2 cellular contexts compared by ENCODE assay signal in the genomic region with DNA sequence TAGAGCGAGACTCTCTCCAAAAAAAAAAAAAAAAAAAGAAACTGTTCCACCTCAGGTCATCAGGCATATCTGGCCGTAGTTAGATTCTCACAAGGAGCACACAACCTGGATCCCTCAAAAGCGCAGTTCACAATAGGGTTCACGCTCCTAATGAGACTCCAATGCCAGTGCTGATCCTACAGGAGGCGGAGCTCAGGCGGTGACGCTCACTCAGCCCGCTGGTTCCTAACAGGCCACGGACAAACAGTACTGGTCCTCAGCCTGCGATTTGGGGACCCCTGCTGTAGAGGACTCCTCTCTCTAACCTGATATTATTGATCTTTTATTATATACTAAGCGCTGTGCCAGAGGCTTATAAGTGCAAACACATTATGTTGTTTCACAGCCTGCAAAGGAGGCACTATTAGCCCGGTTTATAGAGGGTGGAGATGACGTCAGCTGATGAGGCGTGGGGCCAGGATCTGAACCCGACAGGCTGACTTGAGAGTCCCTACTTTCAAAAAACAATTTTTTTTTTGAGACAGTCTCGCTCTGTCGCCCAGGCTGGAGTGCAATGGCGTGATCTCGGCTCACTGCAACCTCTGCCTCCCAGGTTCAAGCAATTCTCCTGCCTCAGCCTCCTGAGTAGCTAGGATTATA.
TF ChIP-seq lines count a peak whose summit lies in the region.

No MANE protein-coding gene starts in this region.

TF ChIP-seq in IMR-90, 13 proteins besides CTCF, POLR2A, EP300 and RAD21:
- TF ChIP-seq FOS (IDR thresholded peaks at IDR 0.05; ENCODE audit: low read depth, low read length) (no peak), CEBPB (IDR thresholded peaks at IDR 0.05; ENCODE audit: low read depth, low read length) (no peak), MAZ (IDR thresholded peaks at IDR 0.05; ENCODE audit: borderline replicate concordance, low read depth, low read length) (no peak), SMC3 (IDR thresholded peaks at IDR 0.05; ENCODE audit: low read depth, low read length) (no peak), MXI1 (IDR thresholded peaks at IDR 0.05; ENCODE audit: borderline replicate concordance, low read depth, low read length) (no peak), MAFK (IDR thresholded peaks at IDR 0.05; ENCODE audit: low read depth, low read length) (no peak), NFE2L2 (IDR thresholded peaks at IDR 0.05; ENCODE audit: low read depth, low read length) (no peak), CHD1 (IDR thresholded peaks at IDR 0.05; ENCODE audit: low read depth, low read length) (no peak), RFX5 (IDR thresholded peaks at IDR 0.05; ENCODE audit: low read depth, low read length) (no peak), BHLHE40 (IDR thresholded peaks at IDR 0.05; ENCODE audit: low read depth, low read length) (no peak), RCOR1 (IDR thresholded peaks at IDR 0.05; ENCODE audit: insufficient replicate concordance, low read length) (no peak)
- TF ChIP-seq, protein P1, sequence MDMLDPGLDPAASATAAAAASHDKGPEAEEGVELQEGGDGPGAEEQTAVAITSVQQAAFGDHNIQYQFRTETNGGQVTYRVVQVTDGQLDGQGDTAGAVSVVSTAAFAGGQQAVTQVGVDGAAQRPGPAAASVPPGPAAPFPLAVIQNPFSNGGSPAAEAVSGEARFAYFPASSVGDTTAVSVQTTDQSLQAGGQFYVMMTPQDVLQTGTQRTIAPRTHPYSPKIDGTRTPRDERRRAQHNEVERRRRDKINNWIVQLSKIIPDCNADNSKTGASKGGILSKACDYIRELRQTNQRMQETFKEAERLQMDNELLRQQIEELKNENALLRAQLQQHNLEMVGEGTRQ (IDR thresholded peaks at IDR 0.05; ENCODE audit: low read depth, low read length) = no peak
- TF ChIP-seq, protein P2, sequence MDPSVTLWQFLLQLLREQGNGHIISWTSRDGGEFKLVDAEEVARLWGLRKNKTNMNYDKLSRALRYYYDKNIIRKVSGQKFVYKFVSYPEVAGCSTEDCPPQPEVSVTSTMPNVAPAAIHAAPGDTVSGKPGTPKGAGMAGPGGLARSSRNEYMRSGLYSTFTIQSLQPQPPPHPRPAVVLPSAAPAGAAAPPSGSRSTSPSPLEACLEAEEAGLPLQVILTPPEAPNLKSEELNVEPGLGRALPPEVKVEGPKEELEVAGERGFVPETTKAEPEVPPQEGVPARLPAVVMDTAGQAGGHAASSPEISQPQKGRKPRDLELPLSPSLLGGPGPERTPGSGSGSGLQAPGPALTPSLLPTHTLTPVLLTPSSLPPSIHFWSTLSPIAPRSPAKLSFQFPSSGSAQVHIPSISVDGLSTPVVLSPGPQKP (IDR thresholded peaks at IDR 0.05; ENCODE audit: borderline replicate concordance, low read depth, low read length) = no peak

TF ChIP-seq in H1, 55 proteins besides CTCF, POLR2A, EP300 and RAD21:
- TF ChIP-seq, protein P3, sequence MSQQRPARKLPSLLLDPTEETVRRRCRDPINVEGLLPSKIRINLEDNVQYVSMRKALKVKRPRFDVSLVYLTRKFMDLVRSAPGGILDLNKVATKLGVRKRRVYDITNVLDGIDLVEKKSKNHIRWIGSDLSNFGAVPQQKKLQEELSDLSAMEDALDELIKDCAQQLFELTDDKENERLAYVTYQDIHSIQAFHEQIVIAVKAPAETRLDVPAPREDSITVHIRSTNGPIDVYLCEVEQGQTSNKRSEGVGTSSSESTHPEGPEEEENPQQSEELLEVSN (IDR thresholded peaks at IDR 0.05) = no peak
- TF ChIP-seq CHD1 (IDR thresholded peaks at IDR 0.05; ENCODE audit: low read depth, low read length) (no peak), NRF1 (IDR thresholded peaks at IDR 0.05; ENCODE audit: low read depth, low read length) (no peak), YY1 (IDR thresholded peaks at IDR 0.05; ENCODE audit: low read depth, low read length) (no peak), SP2 (IDR thresholded peaks at IDR 0.05; ENCODE audit: low read length) (no peak), SRF (IDR thresholded peaks at IDR 0.05; ENCODE audit: low read depth, low read length) (no peak), HDAC6 (IDR thresholded peaks at IDR 0.05; ENCODE audit: low read depth, low read length) (no peak)
